ENCODE assay signal across 7 cellular contexts in the genomic region with DNA sequence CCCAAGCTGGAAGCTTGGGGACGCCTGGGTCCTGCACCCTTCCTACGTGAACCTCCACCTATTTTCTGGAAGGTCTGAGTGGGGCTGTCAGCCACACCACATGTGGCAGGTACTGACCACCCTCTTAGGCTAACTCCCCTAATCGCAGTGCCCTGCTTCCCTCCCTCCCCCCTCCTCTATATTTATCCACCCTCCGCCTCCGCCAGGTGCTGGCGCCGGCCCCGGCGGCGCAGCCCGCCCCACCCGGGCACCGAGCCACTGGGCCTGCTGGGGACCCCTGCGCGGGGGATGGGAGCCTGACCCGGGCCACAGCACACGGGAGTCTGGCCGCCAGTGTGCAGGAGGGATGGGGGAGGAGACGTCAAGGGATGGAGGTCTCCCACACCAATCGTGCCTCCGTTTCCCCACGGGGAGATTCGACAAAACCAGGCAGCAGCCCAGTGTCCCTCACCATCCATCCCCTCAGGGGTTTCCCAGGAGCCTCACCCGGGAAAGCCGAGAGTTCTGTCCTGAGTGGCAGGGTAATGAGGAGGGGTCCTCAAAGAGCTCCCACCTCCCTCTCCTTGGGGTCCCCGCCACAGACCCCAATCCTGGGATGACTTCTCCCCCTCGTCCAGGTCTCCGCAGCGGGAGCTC. TPM values are rescaled to one million over a fixed set of nuclear protein-coding genes. Genes with fewer than 3 reads are reported as not detected.
DNase-seq lines count a peak whose midpoint lies in the region; ATAC-seq and TF ChIP-seq lines count a peak whose summit lies in the region.

No MANE protein-coding gene starts in this region.

- peaks cover 10% of the 10 kb centered on the region; the same call in 1 of the 2 replicates for H3K4me1 ChIP-seq in SJCRH30

- H3K36me3 Mint-ChIP-seq in HFFc6 (ENCODE audit: low read depth), result peaks cover 12% of the 10 kb centered on the region
- H3K36me3 Mint-ChIP-seq in stimulated activated naive B cell treated with anti-CD40 and anti-IgM and Interleukin-4, amounts not matched to agents 10 μg/mL and 1 μg/mL and 100 μg/mL, for 72 hours, result peaks cover 3 to 6% of the 10 kb centered on the region in 2 donors

- intact Hi-C loops in left ventricle myocardium superior (cut with micrococcal nuclease), result no loop called here

- ATAC-seq in left ventricle myocardium superior (peak; percentile 33), GM18498 (IDR thresholded peaks at IDR 0.05; ENCODE audit: unreplicated experiment) (no peak), HG03457 (IDR thresholded peaks at IDR 0.05; ENCODE audit: unreplicated experiment) (no peak), HG02840 (IDR thresholded peaks at IDR 0.05; ENCODE audit: low FRiP score, unreplicated experiment) (no peak)
- ATAC-seq in stimulated activated naive B cell treated with anti-CD40 and anti-IgM and Interleukin-4, amounts not matched to agents 10 μg/mL and 1 μg/mL and 100 μg/mL, for 72 hours (replicated peaks), result no peak

- peaks cover 4% of the 10 kb centered on the region; the same call in 1 of the 2 replicates for H3K36me3 ChIP-seq in SJCRH30

- H3K4me3 Mint-ChIP-seq in HFFc6, result peak overlapping the region; percentile 86
- peak overlapping the region; percentile 79 to 82 for H3K4me3 Mint-ChIP-seq in stimulated activated naive B cell treated with anti-CD40 and anti-IgM and Interleukin-4, amounts not matched to agents 10 μg/mL and 1 μg/mL and 100 μg/mL, for 72 hours

- no peaks in the 10 kb centered on the region for H3K9me3 Mint-ChIP-seq in HFFc6
- peaks cover 0 to 2% of the 10 kb centered on the region in 2 donors for H3K9me3 Mint-ChIP-seq in stimulated activated naive B cell treated with anti-CD40 and anti-IgM and Interleukin-4, amounts not matched to agents 10 μg/mL and 1 μg/mL and 100 μg/mL, for 72 hours

- H3K27me3 ChIP-seq in SJCRH30, result no peaks in the 10 kb centered on the region

- no peak overlapping the region for H3K27ac Mint-ChIP-seq in HFFc6
- no peak overlapping the region for H3K27ac Mint-ChIP-seq in stimulated activated naive B cell treated with anti-CD40 and anti-IgM and Interleukin-4, amounts not matched to agents 10 μg/mL and 1 μg/mL and 100 μg/mL, for 72 hours

- no peak overlapping the region for H3K27ac ChIP-seq in SJCRH30

- DNase-seq in HFFc6 (no peak), SJCRH30 (peak in 1 of 2 experiments; percentile 26), left ventricle myocardium superior (peak; percentile 84)
- no peak for DNase-seq in stimulated activated naive B cell treated with anti-CD40 and anti-IgM and Interleukin-4, amounts not matched to agents 10 μg/mL and 1 μg/mL and 100 μg/mL, for 72 hours

- TF ChIP-seq CTCF in HFFc6 (IDR thresholded peaks at IDR 0.05), result no peak

- no peaks in the 10 kb centered on the region for H3K9me3 ChIP-seq in SJCRH30 (replicated peaks)

- peak overlapping the region; percentile 88 for H3K4me3 ChIP-seq in SJCRH30

- peaks cover 41% of the 10 kb centered on the region for H3K4me1 Mint-ChIP-seq in HFFc6 (ENCODE audit: low read depth)
- H3K4me1 Mint-ChIP-seq in stimulated activated naive B cell treated with anti-CD40 and anti-IgM and Interleukin-4, amounts not matched to agents 10 μg/mL and 1 μg/mL and 100 μg/mL, for 72 hours, result peaks cover 35 to 81% of the 10 kb centered on the region in 2 donors

- peaks cover 1% of the 10 kb centered on the region; the same call in 1 of the 2 replicates for H3K27me3 Mint-ChIP-seq in HFFc6 (ENCODE audit: insufficient read depth)
- H3K27me3 Mint-ChIP-seq in stimulated activated naive B cell treated with anti-CD40 and anti-IgM and Interleukin-4, amounts not matched to agents 10 μg/mL and 1 μg/mL and 100 μg/mL, for 72 hours, result peaks cover 32 to 68% of the 10 kb centered on the region in 2 donors

RNA-seq across cellular contexts. Expression of gene PLEKHH3, which starts 1.3 kb away (rescaled TPM):
- 10 to 100 TPM; 16.4 to 22.4 (median 19.1) TPM for total RNA-seq in HFFc6 (2021; fragmentation: NEBNext Ultra II Directional; extraction: Animal tissue kit (Norgen Biotek cat#: 25700))
- 10.9 and 13.7 TPM in 2 replicates for total RNA-seq in SJCRH30 (2014; rRNA removed; shearing (Covaris generic))
- 35.7 TPM for total RNA-seq in left ventricle myocardium superior

RNA-seq across cellular contexts. Expression of gene CCR10, which starts 6.2 kb away (rescaled TPM):
- 1 to 10 TPM; 1.7 to 2.9 (median 2.2) TPM for total RNA-seq in HFFc6 (2021; fragmentation: NEBNext Ultra II Directional; extraction: Animal tissue kit (Norgen Biotek cat#: 25700))
- total RNA-seq in SJCRH30 (2014; rRNA removed; shearing (Covaris generic)), result 0.99 and 1.0 TPM in 2 replicates
- 1.7 TPM for total RNA-seq in left ventricle myocardium superior

RNA-seq across cellular contexts. Expression of gene CNTNAP1, which starts 6.9 kb away (rescaled TPM):
- total RNA-seq in HFFc6 (2021; fragmentation: NEBNext Ultra II Directional; extraction: Animal tissue kit (Norgen Biotek cat#: 25700)), result 10 to 100 TPM; 26.0 to 43.7 (median 37.7) TPM
- total RNA-seq in SJCRH30 (2014; rRNA removed; shearing (Covaris generic)), result 4.0 and 5.0 TPM in 2 replicates
- total RNA-seq in left ventricle myocardium superior, result 7.0 TPM

RNA-seq across cellular contexts. Expression of gene TUBG2, which starts 16.4 kb away (rescaled TPM):
- total RNA-seq in HFFc6 (2021; fragmentation: NEBNext Ultra II Directional; extraction: Animal tissue kit (Norgen Biotek cat#: 25700)), result 10 to 100 TPM; 15.2 to 17.3 (median 16.9) TPM
- total RNA-seq in SJCRH30 (2014; rRNA removed; shearing (Covaris generic)), result 6.2 and 10.4 TPM in 2 replicates
- total RNA-seq in left ventricle myocardium superior, result 17.1 TPM
